24 cellular contexts compared by ENCODE assay signal in the genomic region with DNA sequence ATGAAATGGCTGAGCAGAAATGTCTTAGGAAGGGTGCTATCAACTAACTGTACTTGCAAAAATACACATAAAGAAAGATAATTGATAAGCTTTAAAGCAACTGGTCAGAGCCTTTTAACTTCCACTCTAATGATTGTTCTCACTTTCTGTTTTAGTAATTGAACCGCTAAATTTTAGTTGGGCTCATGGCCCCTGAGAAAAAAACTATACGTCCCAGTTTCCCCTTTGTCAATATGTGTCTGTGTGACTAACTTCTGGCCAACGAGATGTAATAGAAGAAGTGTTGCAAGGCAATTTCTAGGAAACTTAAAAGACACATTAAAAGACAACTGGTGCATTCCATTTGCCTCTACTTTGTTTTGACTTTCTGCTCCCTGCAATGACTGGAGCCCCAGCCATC.
"Had no signal": no experiment of that assay in that cellular context is flagged by ENCODE, and none has a peak within 500 bp of the region (broad histone marks: within the 10 kb centered on the region; RNA-seq: fewer than 3 reads in every experiment).

No MANE protein-coding gene starts in this region.

- H3K9me3 ChIP-seq: lower lobe of right lung, mucosa of descending colon, right lobe of liver, tibial artery had no signal

- H3K4me1 Mint-ChIP-seq: activated CD4-positive, alpha-beta T cell treated with anti-CD3 and anti-CD28 coated beads, Interleukin-2, amount 10 ng/mL, durations not matched to agents 7 days and 5 days; neural crest cell; stimulated activated naive CD8-positive, alpha-beta T cell treated with anti-CD3 and anti-CD28 coated beads, Interleukin-15, amount 100 ng/mL, for 72 hours had no signal

- H3K27ac ChIP-seq: brain microvascular endothelial cell, lower lobe of right lung, skin epidermis, tibial artery had no signal

- H3K36me3 ChIP-seq: brain microvascular endothelial cell, lower lobe of right lung, right lobe of liver, tibial artery had no signal

- H3K4me3 Mint-ChIP-seq: activated CD4-positive, alpha-beta T cell treated with anti-CD3 and anti-CD28 coated beads, Interleukin-2, amount 10 ng/mL, durations not matched to agents 7 days and 5 days; activated CD8-positive, alpha-beta memory T cell treated with anti-CD3 and anti-CD28 coated beads, Interleukin-2, amount 10 ng/mL, durations not matched to agents 7 days and 5 days; activated CD8-positive, alpha-beta T cell treated with anti-CD3 and anti-CD28 coated beads for 36 hours; dendritic cell treated with granulocyte-macrophage colony-stimulating factor and Interleukin-4, amounts not matched to agents 40 ng/mL and 50 ng/mL, for 4 days; neural crest cell; stimulated activated naive CD8-positive, alpha-beta T cell treated with anti-CD3 and anti-CD28 coated beads, Interleukin-15, amount 100 ng/mL, for 72 hours had no signal

- DNase-seq: activated CD4-positive, alpha-beta T cell treated with anti-CD3 and anti-CD28 coated beads, Interleukin-2, amount 10 ng/mL, durations not matched to agents 7 days and 5 days; activated CD8-positive, alpha-beta memory T cell treated with anti-CD3 and anti-CD28 coated beads, Interleukin-2, amount 10 ng/mL, durations not matched to agents 7 days and 5 days; activated CD8-positive, alpha-beta T cell treated with anti-CD3 and anti-CD28 coated beads for 36 hours; activated T-cell treated with anti-CD3 and anti-CD28 coated beads for 4 hours; aorta; brain microvascular endothelial cell; caudate nucleus; effector CD4-positive, alpha-beta T cell; left colon; lower lobe of right lung; mesendoderm; mucosa of descending colon; occipital lobe; posterior cingulate gyrus; right lobe of liver; stimulated activated CD4-positive, alpha-beta T cell treated with anti-CD3 and anti-CD28 coated beads, Interleukin-1b, Interleukin-23, amount 100 ng/mL, for 48 hours; stimulated activated naive CD8-positive, alpha-beta T cell treated with anti-CD3 and anti-CD28 coated beads, Interleukin-15, amount 100 ng/mL, for 72 hours; tibial artery had no signal

- H3K27me3 ChIP-seq: brain microvascular endothelial cell, right lobe of liver, tibial artery had no signal

- H3K9me3 Mint-ChIP-seq: activated CD4-positive, alpha-beta T cell treated with anti-CD3 and anti-CD28 coated beads, Interleukin-2, amount 10 ng/mL, durations not matched to agents 7 days and 5 days; activated CD8-positive, alpha-beta T cell treated with anti-CD3 and anti-CD28 coated beads for 36 hours; dendritic cell treated with granulocyte-macrophage colony-stimulating factor and Interleukin-4, amounts not matched to agents 40 ng/mL and 50 ng/mL, for 4 days; neural crest cell; stimulated activated naive CD8-positive, alpha-beta T cell treated with anti-CD3 and anti-CD28 coated beads, Interleukin-15, amount 100 ng/mL, for 72 hours had no signal

- FAIRE-seq: endometrium, keratinocyte had no signal

- H3K27me3 Mint-ChIP-seq: activated CD8-positive, alpha-beta T cell treated with anti-CD3 and anti-CD28 coated beads for 36 hours; dendritic cell treated with granulocyte-macrophage colony-stimulating factor and Interleukin-4, amounts not matched to agents 40 ng/mL and 50 ng/mL, for 4 days; stimulated activated naive CD8-positive, alpha-beta T cell treated with anti-CD3 and anti-CD28 coated beads, Interleukin-15, amount 100 ng/mL, for 72 hours had no signal

- H3K36me3 Mint-ChIP-seq: activated CD8-positive, alpha-beta memory T cell treated with anti-CD3 and anti-CD28 coated beads, Interleukin-2, amount 10 ng/mL, durations not matched to agents 7 days and 5 days; activated naive CD4-positive, alpha-beta T cell treated with anti-CD3 and anti-CD28 coated beads, Interleukin-2, amount 50 U/mL, for 72 hours had no signal

- ATAC-seq: activated CD8-positive, alpha-beta memory T cell treated with anti-CD3 and anti-CD28 coated beads, Interleukin-2, amount 10 ng/mL, durations not matched to agents 7 days and 5 days; activated CD8-positive, alpha-beta T cell treated with anti-CD3 and anti-CD28 coated beads for 36 hours; activated naive CD4-positive, alpha-beta T cell treated with anti-CD3 and anti-CD28 coated beads, Interleukin-2, amount 50 U/mL, for 72 hours; left colon; lower lobe of right lung; mucosa of descending colon; right lobe of liver; stimulated activated naive CD8-positive, alpha-beta T cell treated with anti-CD3 and anti-CD28 coated beads, Interleukin-15, amount 100 ng/mL, for 72 hours had no signal

- H3K4me3 ChIP-seq: lower lobe of right lung, mucosa of descending colon, right lobe of liver, skin epidermis, tibial artery had no signal

- H3K27ac Mint-ChIP-seq: activated CD4-positive, alpha-beta T cell treated with anti-CD3 and anti-CD28 coated beads, Interleukin-2, amount 10 ng/mL, durations not matched to agents 7 days and 5 days; activated CD8-positive, alpha-beta memory T cell treated with anti-CD3 and anti-CD28 coated beads, Interleukin-2, amount 10 ng/mL, durations not matched to agents 7 days and 5 days; activated CD8-positive, alpha-beta T cell treated with anti-CD3 and anti-CD28 coated beads for 36 hours; activated naive CD4-positive, alpha-beta T cell treated with anti-CD3 and anti-CD28 coated beads, Interleukin-2, amount 50 U/mL, for 72 hours; dendritic cell treated with granulocyte-macrophage colony-stimulating factor and Interleukin-4, amounts not matched to agents 40 ng/mL and 50 ng/mL, for 4 days; stimulated activated naive CD8-positive, alpha-beta T cell treated with anti-CD3 and anti-CD28 coated beads, Interleukin-15, amount 100 ng/mL, for 72 hours had no signal
